ENCODE assay signal across 1 cellular context in the genomic region with DNA sequence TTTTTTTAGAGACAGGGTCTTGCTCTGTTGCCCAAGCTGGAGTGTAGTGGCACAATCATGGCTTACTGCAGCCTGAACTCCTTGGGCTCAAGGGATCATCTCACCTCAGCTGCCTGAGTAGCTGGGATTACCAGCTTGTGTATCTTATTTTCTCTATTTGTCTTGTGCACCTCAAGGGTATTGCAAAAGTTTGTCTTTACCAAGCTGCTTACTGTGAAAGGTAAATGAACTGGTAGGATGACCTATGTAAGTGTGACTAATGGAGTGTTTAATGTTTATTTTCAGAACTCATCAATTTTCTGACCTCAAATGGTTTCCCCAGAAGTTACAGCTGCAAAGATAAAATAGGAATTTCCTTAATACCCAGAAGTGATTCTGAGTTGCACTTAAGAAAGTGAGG.
TF ChIP-seq lines count a peak whose summit lies in the region.

No MANE protein-coding gene starts in this region.

TF ChIP-seq in HepG2, 621 proteins besides CTCF, POLR2A, EP300 and RAD21 (continued from another document and continues in another):
- TF ChIP-seq ZIK1 (CRISPR knock-in tag; IDR thresholded peaks at IDR 0.05; ENCODE audit: borderline replicate concordance, low read depth) = no peak
- TF ChIP-seq, protein P1, sequence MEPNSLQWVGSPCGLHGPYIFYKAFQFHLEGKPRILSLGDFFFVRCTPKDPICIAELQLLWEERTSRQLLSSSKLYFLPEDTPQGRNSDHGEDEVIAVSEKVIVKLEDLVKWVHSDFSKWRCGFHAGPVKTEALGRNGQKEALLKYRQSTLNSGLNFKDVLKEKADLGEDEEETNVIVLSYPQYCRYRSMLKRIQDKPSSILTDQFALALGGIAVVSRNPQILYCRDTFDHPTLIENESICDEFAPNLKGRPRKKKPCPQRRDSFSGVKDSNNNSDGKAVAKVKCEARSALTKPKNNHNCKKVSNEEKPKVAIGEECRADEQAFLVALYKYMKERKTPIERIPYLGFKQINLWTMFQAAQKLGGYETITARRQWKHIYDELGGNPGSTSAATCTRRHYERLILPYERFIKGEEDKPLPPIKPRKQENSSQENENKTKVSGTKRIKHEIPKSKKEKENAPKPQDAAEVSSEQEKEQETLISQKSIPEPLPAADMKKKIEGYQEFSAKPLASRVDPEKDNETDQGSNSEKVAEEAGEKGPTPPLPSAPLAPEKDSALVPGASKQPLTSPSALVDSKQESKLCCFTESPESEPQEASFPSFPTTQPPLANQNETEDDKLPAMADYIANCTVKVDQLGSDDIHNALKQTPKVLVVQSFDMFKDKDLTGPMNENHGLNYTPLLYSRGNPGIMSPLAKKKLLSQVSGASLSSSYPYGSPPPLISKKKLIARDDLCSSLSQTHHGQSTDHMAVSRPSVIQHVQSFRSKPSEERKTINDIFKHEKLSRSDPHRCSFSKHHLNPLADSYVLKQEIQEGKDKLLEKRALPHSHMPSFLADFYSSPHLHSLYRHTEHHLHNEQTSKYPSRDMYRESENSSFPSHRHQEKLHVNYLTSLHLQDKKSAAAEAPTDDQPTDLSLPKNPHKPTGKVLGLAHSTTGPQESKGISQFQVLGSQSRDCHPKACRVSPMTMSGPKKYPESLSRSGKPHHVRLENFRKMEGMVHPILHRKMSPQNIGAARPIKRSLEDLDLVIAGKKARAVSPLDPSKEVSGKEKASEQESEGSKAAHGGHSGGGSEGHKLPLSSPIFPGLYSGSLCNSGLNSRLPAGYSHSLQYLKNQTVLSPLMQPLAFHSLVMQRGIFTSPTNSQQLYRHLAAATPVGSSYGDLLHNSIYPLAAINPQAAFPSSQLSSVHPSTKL (CRISPR knock-in tag; IDR thresholded peaks at IDR 0.05) = peak; percentile 99
- TF ChIP-seq, protein P2, sequence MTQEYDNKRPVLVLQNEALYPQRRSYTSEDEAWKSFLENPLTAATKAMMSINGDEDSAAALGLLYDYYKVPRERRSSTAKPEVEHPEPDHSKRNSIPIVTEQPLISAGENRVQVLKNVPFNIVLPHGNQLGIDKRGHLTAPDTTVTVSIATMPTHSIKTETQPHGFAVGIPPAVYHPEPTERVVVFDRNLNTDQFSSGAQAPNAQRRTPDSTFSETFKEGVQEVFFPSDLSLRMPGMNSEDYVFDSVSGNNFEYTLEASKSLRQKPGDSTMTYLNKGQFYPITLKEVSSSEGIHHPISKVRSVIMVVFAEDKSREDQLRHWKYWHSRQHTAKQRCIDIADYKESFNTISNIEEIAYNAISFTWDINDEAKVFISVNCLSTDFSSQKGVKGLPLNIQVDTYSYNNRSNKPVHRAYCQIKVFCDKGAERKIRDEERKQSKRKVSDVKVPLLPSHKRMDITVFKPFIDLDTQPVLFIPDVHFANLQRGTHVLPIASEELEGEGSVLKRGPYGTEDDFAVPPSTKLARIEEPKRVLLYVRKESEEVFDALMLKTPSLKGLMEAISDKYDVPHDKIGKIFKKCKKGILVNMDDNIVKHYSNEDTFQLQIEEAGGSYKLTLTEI (CRISPR knock-in tag; conservative IDR thresholded peaks at IDR 0.05) = no peak
- 0 out of 2 replicates have a peak, but pooled peaks have one; percentile 36 for TF ChIP-seq CBFB (CRISPR knock-in tag; IDR thresholded peaks at IDR 0.05)
- no peak for TF ChIP-seq HNRNPH1 (optimal IDR thresholded peaks at IDR 0.05; ENCODE audit: low read depth, low read length)
- TF ChIP-seq, protein P3, sequence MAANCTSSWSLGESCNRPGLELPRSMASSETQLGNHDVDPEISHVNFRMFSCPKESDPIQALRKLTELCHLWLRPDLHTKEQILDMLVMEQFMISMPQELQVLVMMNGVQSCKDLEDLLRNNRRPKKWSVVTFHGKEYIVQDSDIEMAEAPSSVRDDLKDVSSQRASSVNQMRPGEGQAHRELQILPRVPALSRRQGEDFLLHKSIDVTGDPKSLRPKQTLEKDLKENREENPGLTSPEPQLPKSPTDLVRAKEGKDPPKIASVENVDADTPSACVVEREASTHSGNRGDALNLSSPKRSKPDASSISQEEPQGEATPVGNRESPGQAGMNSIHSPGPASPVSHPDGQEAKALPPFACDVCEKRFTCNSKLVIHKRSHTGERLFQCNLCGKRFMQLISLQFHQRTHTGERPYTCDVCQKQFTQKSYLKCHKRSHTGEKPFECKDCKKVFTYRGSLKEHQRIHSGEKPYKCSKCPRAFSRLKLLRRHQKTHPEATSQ (CRISPR knock-in tag; IDR thresholded peaks at IDR 0.05; ENCODE audit: borderline replicate concordance) = no peak
- TF ChIP-seq NFKBIZ (CRISPR knock-in tag; IDR thresholded peaks at IDR 0.05) = peak; percentile 73; the same call in 1 of the 2 replicates
- no peak for TF ChIP-seq HES4 (CRISPR knock-in tag; IDR thresholded peaks at IDR 0.05; ENCODE audit: borderline replicate concordance)
- TF ChIP-seq FOXO1 (CRISPR knock-in tag; IDR thresholded peaks at IDR 0.05) = peak; percentile 87; the same call in 1 of the 2 replicates
- 0 out of 2 replicates have a peak, but pooled peaks have one; percentile 27 for TF ChIP-seq SMAD3 (CRISPR knock-in tag; IDR thresholded peaks at IDR 0.05)
- TF ChIP-seq, protein P4, sequence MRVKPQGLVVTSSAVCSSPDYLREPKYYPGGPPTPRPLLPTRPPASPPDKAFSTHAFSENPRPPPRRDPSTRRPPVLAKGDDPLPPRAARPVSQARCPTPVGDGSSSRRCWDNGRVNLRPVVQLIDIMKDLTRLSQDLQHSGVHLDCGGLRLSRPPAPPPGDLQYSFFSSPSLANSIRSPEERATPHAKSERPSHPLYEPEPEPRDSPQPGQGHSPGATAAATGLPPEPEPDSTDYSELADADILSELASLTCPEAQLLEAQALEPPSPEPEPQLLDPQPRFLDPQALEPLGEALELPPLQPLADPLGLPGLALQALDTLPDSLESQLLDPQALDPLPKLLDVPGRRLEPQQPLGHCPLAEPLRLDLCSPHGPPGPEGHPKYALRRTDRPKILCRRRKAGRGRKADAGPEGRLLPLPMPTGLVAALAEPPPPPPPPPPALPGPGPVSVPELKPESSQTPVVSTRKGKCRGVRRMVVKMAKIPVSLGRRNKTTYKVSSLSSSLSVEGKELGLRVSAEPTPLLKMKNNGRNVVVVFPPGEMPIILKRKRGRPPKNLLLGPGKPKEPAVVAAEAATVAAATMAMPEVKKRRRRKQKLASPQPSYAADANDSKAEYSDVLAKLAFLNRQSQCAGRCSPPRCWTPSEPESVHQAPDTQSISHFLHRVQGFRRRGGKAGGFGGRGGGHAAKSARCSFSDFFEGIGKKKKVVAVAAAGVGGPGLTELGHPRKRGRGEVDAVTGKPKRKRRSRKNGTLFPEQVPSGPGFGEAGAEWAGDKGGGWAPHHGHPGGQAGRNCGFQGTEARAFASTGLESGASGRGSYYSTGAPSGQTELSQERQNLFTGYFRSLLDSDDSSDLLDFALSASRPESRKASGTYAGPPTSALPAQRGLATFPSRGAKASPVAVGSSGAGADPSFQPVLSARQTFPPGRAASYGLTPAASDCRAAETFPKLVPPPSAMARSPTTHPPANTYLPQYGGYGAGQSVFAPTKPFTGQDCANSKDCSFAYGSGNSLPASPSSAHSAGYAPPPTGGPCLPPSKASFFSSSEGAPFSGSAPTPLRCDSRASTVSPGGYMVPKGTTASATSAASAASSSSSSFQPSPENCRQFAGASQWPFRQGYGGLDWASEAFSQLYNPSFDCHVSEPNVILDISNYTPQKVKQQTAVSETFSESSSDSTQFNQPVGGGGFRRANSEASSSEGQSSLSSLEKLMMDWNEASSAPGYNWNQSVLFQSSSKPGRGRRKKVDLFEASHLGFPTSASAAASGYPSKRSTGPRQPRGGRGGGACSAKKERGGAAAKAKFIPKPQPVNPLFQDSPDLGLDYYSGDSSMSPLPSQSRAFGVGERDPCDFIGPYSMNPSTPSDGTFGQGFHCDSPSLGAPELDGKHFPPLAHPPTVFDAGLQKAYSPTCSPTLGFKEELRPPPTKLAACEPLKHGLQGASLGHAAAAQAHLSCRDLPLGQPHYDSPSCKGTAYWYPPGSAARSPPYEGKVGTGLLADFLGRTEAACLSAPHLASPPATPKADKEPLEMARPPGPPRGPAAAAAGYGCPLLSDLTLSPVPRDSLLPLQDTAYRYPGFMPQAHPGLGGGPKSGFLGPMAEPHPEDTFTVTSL (CRISPR knock-in tag; IDR thresholded peaks at IDR 0.05; ENCODE audit: borderline replicate concordance) = peak; percentile 87
- TF ChIP-seq, protein P5, sequence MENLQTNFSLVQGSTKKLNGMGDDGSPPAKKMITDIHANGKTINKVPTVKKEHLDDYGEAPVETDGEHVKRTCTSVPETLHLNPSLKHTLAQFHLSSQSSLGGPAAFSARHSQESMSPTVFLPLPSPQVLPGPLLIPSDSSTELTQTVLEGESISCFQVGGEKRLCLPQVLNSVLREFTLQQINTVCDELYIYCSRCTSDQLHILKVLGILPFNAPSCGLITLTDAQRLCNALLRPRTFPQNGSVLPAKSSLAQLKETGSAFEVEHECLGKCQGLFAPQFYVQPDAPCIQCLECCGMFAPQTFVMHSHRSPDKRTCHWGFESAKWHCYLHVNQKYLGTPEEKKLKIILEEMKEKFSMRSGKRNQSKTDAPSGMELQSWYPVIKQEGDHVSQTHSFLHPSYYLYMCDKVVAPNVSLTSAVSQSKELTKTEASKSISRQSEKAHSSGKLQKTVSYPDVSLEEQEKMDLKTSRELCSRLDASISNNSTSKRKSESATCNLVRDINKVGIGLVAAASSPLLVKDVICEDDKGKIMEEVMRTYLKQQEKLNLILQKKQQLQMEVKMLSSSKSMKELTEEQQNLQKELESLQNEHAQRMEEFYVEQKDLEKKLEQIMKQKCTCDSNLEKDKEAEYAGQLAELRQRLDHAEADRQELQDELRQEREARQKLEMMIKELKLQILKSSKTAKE (CRISPR knock-in tag; IDR thresholded peaks at IDR 0.05; ENCODE audit: borderline replicate concordance) = peak; percentile 47; the same call in 1 of the 2 replicates
- TF ChIP-seq, protein P6, sequence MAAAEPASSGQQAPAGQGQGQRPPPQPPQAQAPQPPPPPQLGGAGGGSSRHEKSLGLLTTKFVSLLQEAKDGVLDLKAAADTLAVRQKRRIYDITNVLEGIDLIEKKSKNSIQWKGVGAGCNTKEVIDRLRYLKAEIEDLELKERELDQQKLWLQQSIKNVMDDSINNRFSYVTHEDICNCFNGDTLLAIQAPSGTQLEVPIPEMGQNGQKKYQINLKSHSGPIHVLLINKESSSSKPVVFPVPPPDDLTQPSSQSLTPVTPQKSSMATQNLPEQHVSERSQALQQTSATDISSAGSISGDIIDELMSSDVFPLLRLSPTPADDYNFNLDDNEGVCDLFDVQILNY (CRISPR knock-in tag; conservative IDR thresholded peaks at IDR 0.05) = no peak
- no peak for TF ChIP-seq ZNF557 (CRISPR knock-in tag; IDR thresholded peaks at IDR 0.05)
- TF ChIP-seq, protein P7, sequence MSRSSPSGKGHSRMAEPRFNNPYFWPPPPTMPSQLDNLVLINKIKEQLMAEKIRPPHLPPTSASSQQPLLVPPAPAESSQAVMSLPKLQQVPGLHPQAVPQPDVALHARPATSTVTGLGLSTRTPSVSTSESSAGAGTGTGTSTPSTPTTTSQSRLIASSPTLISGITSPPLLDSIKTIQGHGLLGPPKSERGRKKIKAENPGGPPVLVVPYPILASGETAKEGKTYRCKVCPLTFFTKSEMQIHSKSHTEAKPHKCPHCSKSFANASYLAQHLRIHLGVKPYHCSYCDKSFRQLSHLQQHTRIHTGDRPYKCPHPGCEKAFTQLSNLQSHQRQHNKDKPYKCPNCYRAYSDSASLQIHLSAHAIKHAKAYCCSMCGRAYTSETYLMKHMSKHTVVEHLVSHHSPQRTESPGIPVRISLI (CRISPR knock-in tag; IDR thresholded peaks at IDR 0.05; ENCODE audit: borderline replicate concordance) = peak; percentile 67; the same call in 1 of the 2 replicates
- 0 out of 2 replicates have a peak, but pooled peaks have one; percentile 28 for TF ChIP-seq PHF21A (CRISPR knock-in tag; IDR thresholded peaks at IDR 0.05)
- TF ChIP-seq FOXK1 (CRISPR knock-in tag; IDR thresholded peaks at IDR 0.05; ENCODE audit: borderline replicate concordance, low read depth) = peak; percentile 89; the same call in 1 of the 2 replicates
- peak; percentile 96 for TF ChIP-seq NCOA2 (CRISPR knock-in tag; IDR thresholded peaks at IDR 0.05)
- TF ChIP-seq, protein P8, sequence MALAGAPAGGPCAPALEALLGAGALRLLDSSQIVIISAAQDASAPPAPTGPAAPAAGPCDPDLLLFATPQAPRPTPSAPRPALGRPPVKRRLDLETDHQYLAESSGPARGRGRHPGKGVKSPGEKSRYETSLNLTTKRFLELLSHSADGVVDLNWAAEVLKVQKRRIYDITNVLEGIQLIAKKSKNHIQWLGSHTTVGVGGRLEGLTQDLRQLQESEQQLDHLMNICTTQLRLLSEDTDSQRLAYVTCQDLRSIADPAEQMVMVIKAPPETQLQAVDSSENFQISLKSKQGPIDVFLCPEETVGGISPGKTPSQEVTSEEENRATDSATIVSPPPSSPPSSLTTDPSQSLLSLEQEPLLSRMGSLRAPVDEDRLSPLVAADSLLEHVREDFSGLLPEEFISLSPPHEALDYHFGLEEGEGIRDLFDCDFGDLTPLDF (CRISPR knock-in tag; IDR thresholded peaks at IDR 0.05) = no peak
- TF ChIP-seq CC2D1A (CRISPR knock-in tag; IDR thresholded peaks at IDR 0.05) = no peak
- TF ChIP-seq, protein P9, sequence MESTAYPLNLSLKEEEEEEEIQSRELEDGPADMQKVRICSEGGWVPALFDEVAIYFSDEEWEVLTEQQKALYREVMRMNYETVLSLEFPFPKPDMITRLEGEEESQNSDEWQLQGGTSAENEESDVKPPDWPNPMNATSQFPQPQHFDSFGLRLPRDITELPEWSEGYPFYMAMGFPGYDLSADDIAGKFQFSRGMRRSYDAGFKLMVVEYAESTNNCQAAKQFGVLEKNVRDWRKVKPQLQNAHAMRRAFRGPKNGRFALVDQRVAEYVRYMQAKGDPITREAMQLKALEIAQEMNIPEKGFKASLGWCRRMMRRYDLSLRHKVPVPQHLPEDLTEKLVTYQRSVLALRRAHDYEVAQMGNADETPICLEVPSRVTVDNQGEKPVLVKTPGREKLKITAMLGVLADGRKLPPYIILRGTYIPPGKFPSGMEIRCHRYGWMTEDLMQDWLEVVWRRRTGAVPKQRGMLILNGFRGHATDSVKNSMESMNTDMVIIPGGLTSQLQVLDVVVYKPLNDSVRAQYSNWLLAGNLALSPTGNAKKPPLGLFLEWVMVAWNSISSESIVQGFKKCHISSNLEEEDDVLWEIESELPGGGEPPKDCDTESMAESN (CRISPR knock-in tag; conservative IDR thresholded peaks at IDR 0.05) = no peak
- TF ChIP-seq, protein P10, sequence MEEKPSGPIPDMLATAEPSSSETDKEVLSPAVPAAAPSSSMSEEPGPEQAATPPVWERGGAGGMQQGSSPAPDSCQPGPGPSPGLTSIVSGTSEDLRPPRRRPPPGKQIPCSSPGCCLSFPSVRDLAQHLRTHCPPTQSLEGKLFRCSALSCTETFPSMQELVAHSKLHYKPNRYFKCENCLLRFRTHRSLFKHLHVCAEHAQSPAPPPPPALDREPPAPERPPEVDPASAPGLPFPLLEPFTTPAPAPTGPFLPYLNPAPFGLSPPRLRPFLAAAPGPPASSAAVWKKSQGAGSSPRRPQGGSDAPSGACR (CRISPR knock-in tag; IDR thresholded peaks at IDR 0.05) = no peak
- no peak for TF ChIP-seq ZNF598 (CRISPR knock-in tag; IDR thresholded peaks at IDR 0.05; ENCODE audit: borderline replicate concordance)
- TF ChIP-seq FLYWCH1 (CRISPR knock-in tag; IDR thresholded peaks at IDR 0.05) = no peak
- peak; percentile 87 for TF ChIP-seq FOSL2 (CRISPR knock-in tag; IDR thresholded peaks at IDR 0.05)
- no peak for TF ChIP-seq RFX5 (IDR thresholded peaks at IDR 0.05; ENCODE audit: low read depth, low read length)
- TF ChIP-seq SIX4 (CRISPR knock-in tag; IDR thresholded peaks at IDR 0.05) = peak; percentile 79
- peak; percentile 87; the same call in 1 of the 2 replicates for TF ChIP-seq FOXJ3 (CRISPR knock-in tag; IDR thresholded peaks at IDR 0.05; ENCODE audit: borderline replicate concordance)
- peak in 1 of 2 experiments; percentile 92; a peak in 2 of 4 replicates for TF ChIP-seq KLF16 (CRISPR knock-in tag; IDR thresholded peaks at IDR 0.05)
- TF ChIP-seq ZSCAN9 (CRISPR knock-in tag; IDR thresholded peaks at IDR 0.05; ENCODE audit: borderline replicate concordance) = peak; percentile 80; the same call in 1 of the 2 replicates
- no peak for TF ChIP-seq ZNF768 (CRISPR knock-in tag; IDR thresholded peaks at IDR 0.05)
- no peak for TF ChIP-seq ZBTB7A (CRISPR knock-in tag; IDR thresholded peaks at IDR 0.05)
- no peak for TF ChIP-seq KDM2A (CRISPR knock-in tag; IDR thresholded peaks at IDR 0.05; ENCODE audit: borderline replicate concordance, low read depth)
